ENCODE assay signal across 13 cellular contexts in genomic region chr12:79083181-79083580, GRCh38.
A peak's percentile ranks its signal among the peaks of the same experiment; 100 is the strongest.
DNase-seq lines count a peak whose midpoint lies in the region; ATAC-seq and TF ChIP-seq lines count a peak whose summit lies in the region.
"Had no signal": no experiment of that assay in that cellular context is flagged by ENCODE, and none has a peak within 500 bp of the region (broad histone marks: within the 10 kb centered on the region; RNA-seq: fewer than 3 reads in every experiment).

No MANE protein-coding gene starts in this region.

- H3K4me1 ChIP-seq in KMS-11 (ENCODE audit: low read depth, poor library complexity, severe bottlenecking) (peaks cover 63% of the 10 kb centered on the region), sigmoid colon (peaks cover 0 to 6% (median 2%) of the 10 kb centered on the region in 4 donors)

- H3K4me2 ChIP-seq in KMS-11 = peak overlapping the region; percentile 26

- H3K9me3 ChIP-seq in sigmoid colon = no peaks in the 10 kb centered on the region

- H3K27ac ChIP-seq in KMS-11 (peak overlapping the region; percentile 12; the same call in 1 of the 2 replicates), sigmoid colon (no peak overlapping the region)
- H3K27ac ChIP-seq: SK-N-MC had no signal

- H3K4me3 ChIP-seq in KMS-11 (IDR thresholded peaks at IDR 0.05; ENCODE audit: insufficient read depth, low read depth, low read length) (no peak overlapping the region), choroid plexus epithelial cell (ENCODE audit: low read depth, low read length) (no peak overlapping the region), sigmoid colon (no peak overlapping the region)
- H3K4me3 ChIP-seq: SK-N-MC had no signal

- H3K27me3 ChIP-seq in KMS-11 (ENCODE audit: insufficient read depth, low read depth) (no peaks in the 10 kb centered on the region), sigmoid colon (no peaks in the 10 kb centered on the region)

- H3K9ac ChIP-seq in KMS-11 = no peak overlapping the region

- no peak for TF ChIP-seq EP300 in sigmoid colon (IDR thresholded peaks at IDR 0.05)

- no peaks in the 10 kb centered on the region for H3K36me3 ChIP-seq in KMS-11 (ENCODE audit: insufficient read depth)
- H3K36me3 ChIP-seq in sigmoid colon = no peaks in the 10 kb centered on the region

- no peaks in the 10 kb centered on the region for H4K20me1 ChIP-seq in KMS-11 (ENCODE audit: insufficient read depth)

- TF ChIP-seq POLR2A in sigmoid colon (IDR thresholded peaks at IDR 0.05) = no peak

- DNase-seq in DMS153 (lab: John Stamatoyannopoulos, UW) (peak; percentile 25), NCI-H526 treated with DMSO at 0.1 percent for 48 hours (lab: John Stamatoyannopoulos, UW) (peak; percentile 57), choroid plexus epithelial cell (ENCODE audit: low read depth) (peak; percentile 5), sigmoid colon (no peak), AML-193 (lab: John Stamatoyannopoulos, UW) (no peak)
- DNase-seq: activated CD4-positive, alpha-beta T cell treated with anti-CD3 and anti-CD28 coated beads, Interleukin-2, amount 50 U/mL, for 48 hours; anterior cingulate cortex; EL had no signal

- no peak for ATAC-seq in GM18867 (IDR thresholded peaks at IDR 0.05; ENCODE audit: unreplicated experiment)
- ATAC-seq in HG03039 (IDR thresholded peaks at IDR 0.05; ENCODE audit: unreplicated experiment) = no peak
- ATAC-seq: activated T-helper 17 cell treated with anti-CD3 and anti-CD28 coated beads, Interleukin-2, amount 50 U/mL, for 72 hours had no signal

- no peak for TF ChIP-seq CTCF in KMS-11 (conservative IDR thresholded peaks at IDR 0.05; ENCODE audit: low read depth, low read length)
- no peak for TF ChIP-seq CTCF in choroid plexus epithelial cell (conservative IDR thresholded peaks at IDR 0.05; ENCODE audit: low read depth, low read length)
- TF ChIP-seq CTCF in sigmoid colon (IDR thresholded peaks at IDR 0.05) = no peak

- no peak overlapping the region for H2AFZ ChIP-seq in KMS-11 (ENCODE audit: low read depth)

- H3K79me2 ChIP-seq in KMS-11 (ENCODE audit: insufficient read depth, low read depth) = no peaks in the 10 kb centered on the region

- intact Hi-C loops in sigmoid colon (cut with DNase I) = no loop called here

Comparison
In these comparisons a context has a peak if more than half of its experiments do, and no peak if none do; other contexts are left out.
1. DNase-seq: peak in DMS153 (single experiment), NCI-H526 treated with DMSO at 0.1 percent for 48 hours (single experiment) and choroid plexus epithelial cell (single experiment); none in sigmoid colon (single experiment) and AML-193 (0 of 2).